9 cellular contexts compared by ENCODE assay signal in the genomic region with DNA sequence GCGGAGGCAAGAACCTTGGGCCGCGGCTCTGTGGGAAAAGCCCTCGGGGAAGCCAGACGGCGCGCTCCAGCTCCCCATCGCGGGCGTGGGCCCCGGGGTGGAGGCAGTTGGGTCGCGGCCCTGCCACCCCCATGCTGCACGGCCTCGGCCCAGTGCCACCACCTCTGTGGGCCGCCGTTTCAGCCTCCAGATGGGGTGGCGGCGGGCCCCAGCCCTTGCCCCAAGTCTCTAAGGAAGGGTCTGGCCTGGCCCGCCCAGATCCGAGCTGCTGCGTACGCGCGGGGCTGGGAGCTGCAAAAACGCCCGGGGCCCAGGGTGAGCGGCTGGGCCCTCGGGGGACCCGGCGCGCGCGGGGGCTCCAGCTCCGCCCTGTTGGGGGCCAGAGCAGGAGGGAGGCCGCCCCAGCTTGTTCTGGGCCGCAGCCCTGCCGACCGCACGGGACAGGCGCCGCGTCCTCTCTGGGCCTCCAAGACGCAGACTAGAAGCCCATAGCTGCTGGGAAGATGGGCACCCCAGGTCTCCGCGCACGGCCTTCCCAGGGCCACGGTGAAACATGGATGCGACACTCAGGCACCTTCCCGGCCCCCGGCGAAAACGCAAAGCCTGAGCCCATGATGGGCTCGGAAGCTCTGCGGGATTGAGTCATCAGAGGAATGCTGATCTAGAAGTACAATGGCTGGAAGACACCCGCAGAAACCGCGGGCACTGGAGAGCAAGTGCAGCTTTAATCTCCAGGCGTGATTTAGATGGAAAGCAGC.
DNase-seq lines count a peak whose midpoint lies in the region; ATAC-seq and TF ChIP-seq lines count a peak whose summit lies in the region.
"Had no signal": no experiment of that assay in that cellular context is flagged by ENCODE, and none has a peak within 500 bp of the region (broad histone marks: within the 10 kb centered on the region; RNA-seq: fewer than 3 reads in every experiment).

No MANE protein-coding gene starts in this region.

- no peaks in the 10 kb centered on the region for H3K36me3 ChIP-seq in BLaER1

- peaks cover 4% of the 10 kb centered on the region for H3K4me1 Mint-ChIP-seq in activated T-helper 17 cell treated with anti-CD3 and anti-CD28 coated beads, Interleukin-2, amount 50 U/mL, for 72 hours
- peaks cover 29% of the 10 kb centered on the region for H3K4me1 Mint-ChIP-seq in osteocyte (ENCODE audit: unreplicated experiment)

- peak; percentile 35 for DNase-seq in left cardiac atrium
- no peak for DNase-seq in osteocyte (ENCODE audit: extremely low spot score, unreplicated experiment)
- DNase-seq in NCI-H2227 treated with DMSO at 0.1 percent for 48 hours (lab: John Stamatoyannopoulos, UW) = no peak
- DNase-seq in NCI-H69 (lab: John Stamatoyannopoulos, UW) = no peak
- DNase-seq: activated T-cell treated with anti-CD3 and anti-CD28 coated beads for 4 hours had no signal

- H3K27ac ChIP-seq in BLaER1 = no peak overlapping the region

- H3K9ac ChIP-seq in BLaER1 = no peak overlapping the region

- no peaks in the 10 kb centered on the region for H3K9me3 ChIP-seq in BLaER1

- peak overlapping the region; percentile 70 for H3K4me3 ChIP-seq in BLaER1

- no peak for TF ChIP-seq CTCF in osteocyte (IDR thresholded peaks at IDR 0.05)

- H4K20me1 ChIP-seq in BLaER1 = no peaks in the 10 kb centered on the region

- intact Hi-C loops in left cardiac atrium (cut with DNase I) = loop anchor here in 1 of 2 donors (5.0 kb wide), 1 partner anchor 109 kb away; a partner anchor contains a TSS

- H3K4me1 ChIP-seq in BLaER1 = peaks cover 28% of the 10 kb centered on the region

- ATAC-seq in activated T-helper 17 cell treated with anti-CD3 and anti-CD28 coated beads, Interleukin-2, amount 50 U/mL, for 72 hours (replicated peaks) = peak; percentile 37
- ATAC-seq in left cardiac atrium (peak; percentile 57 to 58), HG03095 (IDR thresholded peaks at IDR 0.05; ENCODE audit: unreplicated experiment) (no peak), HG03045 (IDR thresholded peaks at IDR 0.05; ENCODE audit: unreplicated experiment) (no peak)

- H3K4me2 ChIP-seq in BLaER1 = peak overlapping the region; percentile 100

- no peak overlapping the region for H3K27ac Mint-ChIP-seq in activated T-helper 17 cell treated with anti-CD3 and anti-CD28 coated beads, Interleukin-2, amount 50 U/mL, for 72 hours
- H3K27ac Mint-ChIP-seq in osteocyte (ENCODE audit: unreplicated experiment) = peak overlapping the region; percentile 44

- no peaks in the 10 kb centered on the region for H3K36me3 Mint-ChIP-seq in activated T-helper 17 cell treated with anti-CD3 and anti-CD28 coated beads, Interleukin-2, amount 50 U/mL, for 72 hours (ENCODE audit: low read depth)
- peaks cover 4% of the 10 kb centered on the region for H3K36me3 Mint-ChIP-seq in osteocyte (ENCODE audit: unreplicated experiment)

- H3K27me3 Mint-ChIP-seq in activated T-helper 17 cell treated with anti-CD3 and anti-CD28 coated beads, Interleukin-2, amount 50 U/mL, for 72 hours = peaks cover 29% of the 10 kb centered on the region
- H3K27me3 Mint-ChIP-seq in osteocyte (ENCODE audit: unreplicated experiment) = no peaks in the 10 kb centered on the region

- peaks cover 21% of the 10 kb centered on the region; the same call in 1 of the 2 replicates for H3K27me3 ChIP-seq in BLaER1

- no peaks in the 10 kb centered on the region for H3K9me3 Mint-ChIP-seq in activated T-helper 17 cell treated with anti-CD3 and anti-CD28 coated beads, Interleukin-2, amount 50 U/mL, for 72 hours
- H3K9me3 Mint-ChIP-seq in osteocyte (ENCODE audit: unreplicated experiment) = peaks cover 5% of the 10 kb centered on the region

- no peak overlapping the region for H3K4me3 Mint-ChIP-seq in activated T-helper 17 cell treated with anti-CD3 and anti-CD28 coated beads, Interleukin-2, amount 50 U/mL, for 72 hours
- peak overlapping the region; percentile 47 for H3K4me3 Mint-ChIP-seq in osteocyte (ENCODE audit: unreplicated experiment)

Comparison
In these comparisons a context has a peak if more than half of its experiments do, and no peak if none do; other contexts are left out.
1. ATAC-seq: peak in activated T-helper 17 cell treated with anti-CD3 and anti-CD28 coated beads, Interleukin-2, amount 50 U/mL, for 72 hours (single experiment) and left cardiac atrium (2 of 2); none in HG03095 (single experiment) and HG03045 (single experiment).